In genomic region chr6:70797625-70798024, GRCh38 we compare ENCODE assay signal across 14 cellular contexts.
DNase-seq lines count a peak whose midpoint lies in the region; ATAC-seq and TF ChIP-seq lines count a peak whose summit lies in the region.
"Had no signal": no experiment of that assay in that cellular context is flagged by ENCODE, and none has a peak within 500 bp of the region (broad histone marks: within the 10 kb centered on the region; RNA-seq: fewer than 3 reads in every experiment).

No MANE protein-coding gene starts in this region.

- H3K4me3 ChIP-seq in GM23338 (no peak overlapping the region), Peyer's patch (no peak overlapping the region)
- H3K4me3 ChIP-seq: adrenal gland, dorsolateral prefrontal cortex, HAP-1, testis had no signal

- CTCF ChIA-PET in GM10248 (lab: Yijun Ruan, JAX), result no interaction called here

- DNase-seq in GM10248 (ENCODE audit: extremely low spot score), result peak; percentile 28
- peak; percentile 1 for DNase-seq in GM19238 (ENCODE audit: insufficient read length, low spot score)
- DNase-seq in GM23338 (ENCODE audit: low spot score), result no peak
- no peak for DNase-seq in NCI-H345 treated with DMSO at 0.1 percent for 48 hours (lab: John Stamatoyannopoulos, UW; ENCODE audit: unreplicated experiment)
- DNase-seq in stimulated activated naive CD4-positive, alpha-beta T cell treated with Interleukin-2 at 50 U/mL for 16 hours (lab: John Stamatoyannopoulos, UW), result no peak
- DNase-seq in Peyer's patch, result no peak
- DNase-seq in hepatic stellate cell (ENCODE audit: low spot score), result no peak
- DNase-seq: ACHN, adrenal gland, dorsolateral prefrontal cortex, posterior cingulate gyrus, testis had no signal

- H3K4me3 Mint-ChIP-seq in GM23338, result no peak overlapping the region

- H3F3A ChIP-seq in GM23338 (replicated peaks; ENCODE audit: low read depth), result no peaks in the 10 kb centered on the region

- H3K9me2 ChIP-seq in GM23338 (ENCODE audit: insufficient read depth), result no peaks in the 10 kb centered on the region

- H3K36me3 Mint-ChIP-seq in GM23338 (ENCODE audit: low read depth), result peaks cover 12% of the 10 kb centered on the region

- peaks cover 2% of the 10 kb centered on the region for H3K27me3 Mint-ChIP-seq in GM23338 (ENCODE audit: insufficient read depth, low read depth, poor library complexity)

- TF ChIP-seq POLR2A in Peyer's patch (IDR thresholded peaks at IDR 0.05), result no peak

- H3K27ac ChIP-seq in GM23338 (ENCODE audit: low read depth), result no peak overlapping the region
- H3K27ac ChIP-seq in Peyer's patch, result no peak overlapping the region
- H3K27ac ChIP-seq: adrenal gland, dorsolateral prefrontal cortex, testis had no signal

- POLR2A ChIA-PET in GM10248 (lab: Yijun Ruan, JAX), result no interaction called here

- H3K27me3 ChIP-seq in GM23338 (ENCODE audit: insufficient read depth), result no peaks in the 10 kb centered on the region
- H3K27me3 ChIP-seq in Peyer's patch, result no peaks in the 10 kb centered on the region
- H3K27me3 ChIP-seq: adrenal gland, dorsolateral prefrontal cortex, testis had no signal

- H2AFZ ChIP-seq in GM23338, result no peak overlapping the region

- no peak overlapping the region for H3K4me2 ChIP-seq in GM23338

- TF ChIP-seq CTCF in GM10248 (IDR thresholded peaks at IDR 0.05; ENCODE audit: control extremely low read depth, extremely low read depth, low read depth, missing control alignments) (no peak), GM23338 (conservative IDR thresholded peaks at IDR 0.05; ENCODE audit: low read depth in 2 of 2) (no peak), Peyer's patch (IDR thresholded peaks at IDR 0.05) (no peak)

- H3K36me3 ChIP-seq in GM23338 (ENCODE audit: insufficient read depth) (no peaks in the 10 kb centered on the region), Peyer's patch (no peaks in the 10 kb centered on the region)
- H3K36me3 ChIP-seq: adrenal gland, HAP-1 had no signal

- ATAC-seq in GM23338 (no peak), HG03175 (IDR thresholded peaks at IDR 0.05; ENCODE audit: unreplicated experiment) (peak; percentile 97)

- H3K4me1 ChIP-seq in GM23338 (ENCODE audit: insufficient read depth), result no peaks in the 10 kb centered on the region
- H3K4me1 ChIP-seq in Peyer's patch, result no peaks in the 10 kb centered on the region
- H3K4me1 ChIP-seq: adrenal gland, HAP-1, testis had no signal

- H3K79me2 ChIP-seq in GM23338 (replicated peaks; ENCODE audit: insufficient read depth), result no peaks in the 10 kb centered on the region

- H3K9me3 Mint-ChIP-seq in GM23338, result no peaks in the 10 kb centered on the region; the same call in 1 of the 3 replicates

- peak overlapping the region; percentile 74 for H3K27ac Mint-ChIP-seq in GM23338

- H3K4me1 Mint-ChIP-seq in GM23338, result no peaks in the 10 kb centered on the region

- H3K9me3 ChIP-seq in Peyer's patch, result no peaks in the 10 kb centered on the region
- H3K9me3 ChIP-seq: adrenal gland, HAP-1, testis had no signal

- no peaks in the 10 kb centered on the region for H4K20me1 ChIP-seq in GM23338 (replicated peaks; ENCODE audit: insufficient read depth)

TF ChIP-seq in GM23338, 12 proteins besides CTCF, POLR2A, EP300 and RAD21:
- TF ChIP-seq EZH2phosphoT487 (IDR thresholded peaks at IDR 0.05; ENCODE audit: unreplicated experiment), result no peak
- no peak for TF ChIP-seq JUNB (IDR thresholded peaks at IDR 0.05; ENCODE audit: unreplicated experiment)
- TF ChIP-seq EZH2 (IDR thresholded peaks at IDR 0.05; ENCODE audit: low read depth, unreplicated experiment), result no peak
- TF ChIP-seq STAT1 (IDR thresholded peaks at IDR 0.05; ENCODE audit: unreplicated experiment), result no peak
- TF ChIP-seq CREB1 (CRISPR knock-in tag; IDR thresholded peaks at IDR 0.05; ENCODE audit: low read depth), result no peak

Comparison
In these comparisons a context has a peak if more than half of its experiments do, and no peak if none do; other contexts are left out.
1. DNase-seq: peak in GM10248 (single experiment) and GM19238 (single experiment); none in GM23338 (single experiment), NCI-H345 treated with DMSO at 0.1 percent for 48 hours (single experiment), stimulated activated naive CD4-positive, alpha-beta T cell treated with Interleukin-2 at 50 U/mL for 16 hours (single experiment), Peyer's patch (0 of 3) and hepatic stellate cell (single experiment).